ENCODE assay signal across 25 cellular contexts in the genomic region with DNA sequence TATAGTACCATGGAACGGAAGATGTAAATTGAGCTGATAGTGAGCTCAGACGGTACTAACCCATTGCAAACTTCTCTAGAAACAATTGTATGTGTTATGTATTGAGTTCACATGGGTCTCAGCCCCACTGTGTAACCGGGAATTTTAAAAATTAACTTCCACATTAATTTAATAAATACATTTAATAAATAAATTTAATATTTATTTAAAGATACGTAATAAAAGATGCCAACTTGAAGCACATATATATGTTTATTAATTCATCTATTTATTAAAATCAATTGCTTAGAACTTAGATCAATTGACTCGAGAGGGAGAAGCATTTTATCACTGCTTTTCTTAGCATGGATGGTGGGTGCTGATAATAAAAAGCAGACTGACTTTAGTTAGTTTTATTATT.
DNase-seq lines count a peak whose midpoint lies in the region; ATAC-seq and TF ChIP-seq lines count a peak whose summit lies in the region.
"Had no signal": no experiment of that assay in that cellular context is flagged by ENCODE, and none has a peak within 500 bp of the region (broad histone marks: within the 10 kb centered on the region; RNA-seq: fewer than 3 reads in every experiment).

No MANE protein-coding gene starts in this region.

- CTCF ChIA-PET in WTC11 (lab: Charles Lee): no interaction called here

- DNase-seq in WTC11 (ENCODE audit: low spot score): no peak
- DNase-seq in SIG-M5 treated with dmso at 0.1 percent for 504 hours (lab: John Stamatoyannopoulos, UW; ENCODE audit: unreplicated experiment): no peak
- DNase-seq: 8988T; ACHN; AML-193; BE2C; C1 segment of cervical spinal cord; Caco-2; Calu3; CD4-positive, alpha-beta memory T cell; CD4-positive, alpha-beta T cell; CD4-positive, CD25-positive, alpha-beta regulatory T cell; CD8-positive, alpha-beta memory T cell; CD8-positive, alpha-beta T cell; COR-L47; DMS 273 treated with DMSO at 0.1 percent for 48 hours; DMS153; DMS53; DMS79; DMS79 treated with DMSO at 0.1 percent for 48 hours; DND-41; EL had no signal

- POLR2A ChIA-PET in WTC11 (lab: Charles Lee): no interaction called here

- no peak overlapping the region for H3K4me3 Mint-ChIP-seq in WTC11
- H3K4me3 Mint-ChIP-seq: B cell; CD14-positive monocyte; CD4-positive, alpha-beta memory T cell; CD4-positive, alpha-beta T cell; CD4-positive, CD25-positive, alpha-beta regulatory T cell; CD8-positive, alpha-beta memory T cell; CD8-positive, alpha-beta T cell had no signal

- no peaks in the 10 kb centered on the region for H3K4me1 Mint-ChIP-seq in WTC11
- H3K4me1 Mint-ChIP-seq: B cell; CD14-positive monocyte; CD4-positive, alpha-beta memory T cell; CD4-positive, CD25-positive, alpha-beta regulatory T cell; CD8-positive, alpha-beta memory T cell had no signal

- H3K27me3 Mint-ChIP-seq in WTC11 (ENCODE audit: low read depth): 0 out of 2 replicates have a peak, but pooled peaks cover 3% of the 10 kb centered on the region

- H3K27ac Mint-ChIP-seq in WTC11: no peak overlapping the region
- H3K27ac Mint-ChIP-seq: B cell; CD14-positive monocyte; CD4-positive, alpha-beta memory T cell; CD4-positive, alpha-beta T cell; CD4-positive, CD25-positive, alpha-beta regulatory T cell; CD8-positive, alpha-beta memory T cell; CD8-positive, alpha-beta T cell had no signal

- no peak for ATAC-seq in WTC11
- ATAC-seq: A549; CD8-positive, alpha-beta T cell had no signal

- no peaks in the 10 kb centered on the region for H3K36me3 Mint-ChIP-seq in WTC11
- H3K36me3 Mint-ChIP-seq: CD14-positive monocyte; CD4-positive, alpha-beta memory T cell; CD4-positive, CD25-positive, alpha-beta regulatory T cell; CD8-positive, alpha-beta memory T cell; CD8-positive, alpha-beta T cell had no signal

- no peak for TF ChIP-seq CTCF in WTC11 (IDR thresholded peaks at IDR 0.05)

- H3K9me3 Mint-ChIP-seq in WTC11: no peaks in the 10 kb centered on the region
- H3K9me3 Mint-ChIP-seq: CD14-positive monocyte; CD4-positive, alpha-beta memory T cell; CD4-positive, alpha-beta T cell; CD8-positive, alpha-beta memory T cell; CD8-positive, alpha-beta T cell had no signal

TF ChIP-seq in WTC11, 78 proteins besides CTCF, POLR2A, EP300 and RAD21:
- no peak for TF ChIP-seq ZBTB21 (CRISPR knock-in tag; IDR thresholded peaks at IDR 0.05; ENCODE audit: borderline replicate concordance)
- TF ChIP-seq, protein P1, sequence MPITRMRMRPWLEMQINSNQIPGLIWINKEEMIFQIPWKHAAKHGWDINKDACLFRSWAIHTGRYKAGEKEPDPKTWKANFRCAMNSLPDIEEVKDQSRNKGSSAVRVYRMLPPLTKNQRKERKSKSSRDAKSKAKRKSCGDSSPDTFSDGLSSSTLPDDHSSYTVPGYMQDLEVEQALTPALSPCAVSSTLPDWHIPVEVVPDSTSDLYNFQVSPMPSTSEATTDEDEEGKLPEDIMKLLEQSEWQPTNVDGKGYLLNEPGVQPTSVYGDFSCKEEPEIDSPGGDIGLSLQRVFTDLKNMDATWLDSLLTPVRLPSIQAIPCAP (CRISPR knock-in tag; IDR thresholded peaks at IDR 0.05): no peak
- no peak for TF ChIP-seq SMAD4 (CRISPR knock-in tag; IDR thresholded peaks at IDR 0.05)
- TF ChIP-seq HMGA2 (CRISPR knock-in tag; IDR thresholded peaks at IDR 0.05): peak; percentile 94
- TF ChIP-seq MXD4 (CRISPR knock-in tag; IDR thresholded peaks at IDR 0.05; ENCODE audit: borderline replicate concordance): no peak
- TF ChIP-seq, protein P2, sequence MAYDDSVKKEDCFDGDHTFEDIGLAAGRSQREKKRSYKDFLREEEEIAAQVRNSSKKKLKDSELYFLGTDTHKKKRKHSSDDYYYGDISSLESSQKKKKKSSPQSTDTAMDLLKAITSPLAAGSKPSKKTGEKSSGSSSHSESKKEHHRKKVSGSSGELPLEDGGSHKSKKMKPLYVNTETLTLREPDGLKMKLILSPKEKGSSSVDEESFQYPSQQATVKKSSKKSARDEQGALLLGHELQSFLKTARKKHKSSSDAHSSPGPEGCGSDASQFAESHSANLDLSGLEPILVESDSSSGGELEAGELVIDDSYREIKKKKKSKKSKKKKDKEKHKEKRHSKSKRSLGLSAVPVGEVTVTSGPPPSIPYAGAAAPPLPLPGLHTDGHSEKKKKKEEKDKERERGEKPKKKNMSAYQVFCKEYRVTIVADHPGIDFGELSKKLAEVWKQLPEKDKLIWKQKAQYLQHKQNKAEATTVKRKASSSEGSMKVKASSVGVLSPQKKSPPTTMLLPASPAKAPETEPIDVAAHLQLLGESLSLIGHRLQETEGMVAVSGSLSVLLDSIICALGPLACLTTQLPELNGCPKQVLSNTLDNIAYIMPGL (CRISPR knock-in tag; IDR thresholded peaks at IDR 0.05): no peak
